In the genomic region with DNA sequence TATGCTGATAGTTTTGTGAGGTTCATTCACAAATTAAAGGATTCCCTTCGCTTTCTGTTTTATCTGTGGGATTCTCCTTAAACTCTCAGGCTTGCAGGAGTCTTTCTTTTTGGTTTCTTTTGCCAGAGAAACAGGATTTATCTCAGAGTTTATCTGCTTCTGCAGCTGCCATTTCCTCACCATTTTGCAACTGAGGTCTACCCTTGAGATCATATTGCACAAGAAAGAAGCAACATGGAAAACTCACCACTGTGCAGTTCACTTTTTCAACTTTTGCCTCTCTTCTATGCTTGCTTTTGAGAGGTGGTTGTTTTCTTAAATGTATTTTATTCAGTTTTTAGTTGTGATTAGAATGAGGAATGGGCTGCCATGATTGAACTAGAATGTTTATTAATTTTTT, we compare ENCODE assay signal across 1 cellular context.
TF ChIP-seq lines count a peak whose summit lies in the region.

No MANE protein-coding gene starts in this region.

TF ChIP-seq in WTC11, 78 proteins besides CTCF, POLR2A, EP300 and RAD21 (continued from another document):
- TF ChIP-seq, protein P1, sequence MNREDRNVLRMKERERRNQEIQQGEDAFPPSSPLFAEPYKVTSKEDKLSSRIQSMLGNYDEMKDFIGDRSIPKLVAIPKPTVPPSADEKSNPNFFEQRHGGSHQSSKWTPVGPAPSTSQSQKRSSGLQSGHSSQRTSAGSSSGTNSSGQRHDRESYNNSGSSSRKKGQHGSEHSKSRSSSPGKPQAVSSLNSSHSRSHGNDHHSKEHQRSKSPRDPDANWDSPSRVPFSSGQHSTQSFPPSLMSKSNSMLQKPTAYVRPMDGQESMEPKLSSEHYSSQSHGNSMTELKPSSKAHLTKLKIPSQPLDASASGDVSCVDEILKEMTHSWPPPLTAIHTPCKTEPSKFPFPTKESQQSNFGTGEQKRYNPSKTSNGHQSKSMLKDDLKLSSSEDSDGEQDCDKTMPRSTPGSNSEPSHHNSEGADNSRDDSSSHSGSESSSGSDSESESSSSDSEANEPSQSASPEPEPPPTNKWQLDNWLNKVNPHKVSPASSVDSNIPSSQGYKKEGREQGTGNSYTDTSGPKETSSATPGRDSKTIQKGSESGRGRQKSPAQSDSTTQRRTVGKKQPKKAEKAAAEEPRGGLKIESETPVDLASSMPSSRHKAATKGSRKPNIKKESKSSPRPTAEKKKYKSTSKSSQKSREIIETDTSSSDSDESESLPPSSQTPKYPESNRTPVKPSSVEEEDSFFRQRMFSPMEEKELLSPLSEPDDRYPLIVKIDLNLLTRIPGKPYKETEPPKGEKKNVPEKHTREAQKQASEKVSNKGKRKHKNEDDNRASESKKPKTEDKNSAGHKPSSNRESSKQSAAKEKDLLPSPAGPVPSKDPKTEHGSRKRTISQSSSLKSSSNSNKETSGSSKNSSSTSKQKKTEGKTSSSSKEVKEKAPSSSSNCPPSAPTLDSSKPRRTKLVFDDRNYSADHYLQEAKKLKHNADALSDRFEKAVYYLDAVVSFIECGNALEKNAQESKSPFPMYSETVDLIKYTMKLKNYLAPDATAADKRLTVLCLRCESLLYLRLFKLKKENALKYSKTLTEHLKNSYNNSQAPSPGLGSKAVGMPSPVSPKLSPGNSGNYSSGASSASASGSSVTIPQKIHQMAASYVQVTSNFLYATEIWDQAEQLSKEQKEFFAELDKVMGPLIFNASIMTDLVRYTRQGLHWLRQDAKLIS (CRISPR knock-in tag; IDR thresholded peaks at IDR 0.05; ENCODE audit: borderline replicate concordance): no peak
TF ChIP-seq in WTC11: peak in this region for 0.
